8 cellular contexts compared by ENCODE assay signal in genomic region chr5:7261049-7261448, GRCh38.
DNase-seq lines count a peak whose midpoint lies in the region; ATAC-seq and TF ChIP-seq lines count a peak whose summit lies in the region.

No MANE protein-coding gene starts in this region.

- no peak for TF ChIP-seq POLR2A in lower leg skin (IDR thresholded peaks at IDR 0.05)

- no peaks in the 10 kb centered on the region for H3K36me3 ChIP-seq in adipocyte (ENCODE audit: control insufficient read depth, insufficient read depth, low read length, severe bottlenecking)

- no peaks in the 10 kb centered on the region for H3K36me3 Mint-ChIP-seq in activated naive CD8-positive, alpha-beta T cell treated with anti-CD3 and anti-CD28 coated beads for 36 hours

- no peak overlapping the region for H3K9ac ChIP-seq in adipocyte (ENCODE audit: low read length)

- no peaks in the 10 kb centered on the region for H3K27me3 Mint-ChIP-seq in activated naive CD8-positive, alpha-beta T cell treated with anti-CD3 and anti-CD28 coated beads for 36 hours

- no peak overlapping the region for H3K27ac Mint-ChIP-seq in activated naive CD8-positive, alpha-beta T cell treated with anti-CD3 and anti-CD28 coated beads for 36 hours

- H3K4me3 ChIP-seq in adipocyte (ENCODE audit: low read length), result no peak overlapping the region
- no peak overlapping the region for H3K4me3 ChIP-seq in lower leg skin (ENCODE audit: low read depth, poor library complexity, severe bottlenecking)

- intact Hi-C loops in lower leg skin (cut with DNase I; ENCODE audit: low total_unique reads), result no loop called here

- 29 to 34% methylated on average over 6 of the region's 6 CpGs for WGBS in lower leg skin, 2 donors

- peaks cover 6% of the 10 kb centered on the region for H3K9me3 ChIP-seq in adipocyte (ENCODE audit: control insufficient read depth, low read length)

- peak; percentile 45 for DNase-seq in SIG-M5 treated with dmso at 0.1 percent for 504 hours (lab: John Stamatoyannopoulos, UW; ENCODE audit: unreplicated experiment)
- no peak for DNase-seq in SIG-M5 (lab: John Stamatoyannopoulos, UW)
- peak; percentile 41 for DNase-seq in NCI-H2029 treated with DMSO at 0.1 percent for 48 hours (lab: John Stamatoyannopoulos, UW)
- peak; percentile 69 for DNase-seq in adipocyte (ENCODE audit: low read depth)
- DNase-seq in left kidney (ENCODE audit: low read depth, low spot score), result peak; percentile 76
- no peak for DNase-seq in lower leg skin (ENCODE audit: low spot score in 2 of 2)
- no peak for DNase-seq in activated naive CD8-positive, alpha-beta T cell treated with anti-CD3 and anti-CD28 coated beads for 36 hours

- H3K4me1 Mint-ChIP-seq in activated naive CD8-positive, alpha-beta T cell treated with anti-CD3 and anti-CD28 coated beads for 36 hours, result no peaks in the 10 kb centered on the region

- no peaks in the 10 kb centered on the region for H3K4me1 ChIP-seq in adipocyte (ENCODE audit: control insufficient read depth, insufficient read depth, low read length)

- H3K27me3 ChIP-seq in adipocyte (replicated peaks; ENCODE audit: control insufficient read depth, insufficient read depth, low read length), result peaks cover 4% of the 10 kb centered on the region

- H3K9me3 Mint-ChIP-seq in activated naive CD8-positive, alpha-beta T cell treated with anti-CD3 and anti-CD28 coated beads for 36 hours, result no peaks in the 10 kb centered on the region

- no peak overlapping the region for H3K4me3 Mint-ChIP-seq in activated naive CD8-positive, alpha-beta T cell treated with anti-CD3 and anti-CD28 coated beads for 36 hours

- no peak for TF ChIP-seq CTCF in lower leg skin (IDR thresholded peaks at IDR 0.05)

- ATAC-seq in HG02970 (IDR thresholded peaks at IDR 0.05; ENCODE audit: low FRiP score, unreplicated experiment), result no peak

Comparison
In these comparisons a context has a peak if more than half of its experiments do, and no peak if none do; other contexts are left out.
1. DNase-seq: peak in SIG-M5 treated with dmso at 0.1 percent for 504 hours (single experiment), NCI-H2029 treated with DMSO at 0.1 percent for 48 hours (single experiment), adipocyte (single experiment) and left kidney (single experiment); none in SIG-M5 (single experiment), lower leg skin (0 of 2) and activated naive CD8-positive, alpha-beta T cell treated with anti-CD3 and anti-CD28 coated beads for 36 hours (single experiment).